8 cellular contexts compared by ENCODE assay signal in genomic region chrX:119784747-119785446, GRCh38. TPM values are rescaled to one million over a fixed set of nuclear protein-coding genes. Genes with fewer than 3 reads are reported as not detected.
DNase-seq lines count a peak whose midpoint lies in the region; ATAC-seq and TF ChIP-seq lines count a peak whose summit lies in the region.

No MANE protein-coding gene starts in this region.

- H3K4me1 ChIP-seq in foreskin keratinocyte: no peaks in the 10 kb centered on the region

- H3K4me3 ChIP-seq in AG10803 (ENCODE audit: low read length): no peak overlapping the region

- no peaks in the 10 kb centered on the region for H3K27me3 ChIP-seq in foreskin keratinocyte

- peak; percentile 27 for DNase-seq in AG10803 (ENCODE audit: low read depth)
- peak; percentile 28 for DNase-seq in NCI-H69 (lab: John Stamatoyannopoulos, UW)
- DNase-seq in activated T-cell treated with anti-CD3 and anti-CD28 coated beads for 1 hour (ENCODE audit: low read depth): peak; percentile 14
- DNase-seq in foreskin keratinocyte: no peak
- peak; percentile 47 for DNase-seq in stimulated activated naive CD8-positive, alpha-beta T cell treated with anti-CD3 and anti-CD28 coated beads, Interleukin-15, Interleukin-2, amounts not matched to agents 100 U/mL and 50 U/mL, for 24 hours
- DNase-seq in posterior cingulate gyrus: no peak

- intact Hi-C loops in posterior cingulate gyrus (cut with DNase I): no loop called here

- ATAC-seq in GM18511 (IDR thresholded peaks at IDR 0.05; ENCODE audit: unreplicated experiment) (peak; percentile 78), foreskin keratinocyte (peak; percentile 77), GM21825 (IDR thresholded peaks at IDR 0.05; ENCODE audit: unreplicated experiment) (no peak)
- ATAC-seq in stimulated activated naive CD8-positive, alpha-beta T cell treated with anti-CD3 and anti-CD28 coated beads, Interleukin-15, Interleukin-2, amounts not matched to agents 100 U/mL and 50 U/mL, for 24 hours: peak; percentile 71

- H3K27ac ChIP-seq in foreskin keratinocyte: no peak overlapping the region

- TF ChIP-seq CTCF in AG10803 (conservative IDR thresholded peaks at IDR 0.05; ENCODE audit: low read length) (peak; percentile 55), foreskin keratinocyte (conservative IDR thresholded peaks at IDR 0.05) (peak; percentile 48)

RNA-seq across cellular contexts. Expression of gene RPL39, which starts 6.5 kb away (rescaled TPM):
- 2,335 and 2,620 TPM in 2 replicates for total RNA-seq in foreskin keratinocyte
- 3,852 and 3,967 TPM in 2 replicates for polyA plus RNA-seq in foreskin keratinocyte

RNA-seq across cellular contexts. Expression of gene SOWAHD, which starts 26.5 kb away (rescaled TPM):
- total RNA-seq in foreskin keratinocyte: 0.07 TPM in 1 of 2 replicates, not detected in the other
- 0.07 TPM in 1 of 2 replicates, not detected in the other for polyA plus RNA-seq in foreskin keratinocyte

Comparison
In these comparisons a context has a peak if more than half of its experiments do, and no peak if none do; other contexts are left out.
1. DNase-seq: peak in AG10803 (single experiment), NCI-H69 (single experiment), activated T-cell treated with anti-CD3 and anti-CD28 coated beads for 1 hour (single experiment) and stimulated activated naive CD8-positive, alpha-beta T cell treated with anti-CD3 and anti-CD28 coated beads, Interleukin-15, Interleukin-2, amounts not matched to agents 100 U/mL and 50 U/mL, for 24 hours (single experiment); none in foreskin keratinocyte (0 of 2) and posterior cingulate gyrus (0 of 10).